1 cellular context compared by ENCODE assay signal in genomic region chr16:57387598-57388354, GRCh38.
TF ChIP-seq lines count a peak whose summit lies in the region.

No MANE protein-coding gene starts in this region.

TF ChIP-seq in IMR-90, 13 proteins besides CTCF, POLR2A, EP300 and RAD21 (continued from another document):
- no peak for TF ChIP-seq RCOR1 (IDR thresholded peaks at IDR 0.05; ENCODE audit: insufficient replicate concordance, low read length)
